In genomic region chr7:140922741-140923345, GRCh38 we compare ENCODE assay signal across 12 cellular contexts. TPM values are rescaled to one million over a fixed set of nuclear protein-coding genes. Genes with fewer than 3 reads are reported as not detected.
DNase-seq lines count a peak whose midpoint lies in the region; ATAC-seq and TF ChIP-seq lines count a peak whose summit lies in the region.
"Had no signal": no experiment of that assay in that cellular context is flagged by ENCODE, and none has a peak within 500 bp of the region (broad histone marks: within the 10 kb centered on the region; RNA-seq: fewer than 3 reads in every experiment).

No MANE protein-coding gene starts in this region.

- H3K4me3 ChIP-seq in BLaER1 (no peak overlapping the region), HUES64 (ENCODE audit: low read length) (peak overlapping the region; percentile 77), dorsolateral prefrontal cortex (peak overlapping the region; percentile 62 to 99 (median 92)), neuron (ENCODE audit: low read length) (peak overlapping the region; percentile 69)

- H3K4me1 ChIP-seq in BLaER1 (peaks cover 26% of the 10 kb centered on the region), HUES64 (ENCODE audit: insufficient read depth, low read length) (peaks cover 7% of the 10 kb centered on the region; the same call in 1 of the 2 replicates), neuron (ENCODE audit: insufficient read depth, low read length) (peaks cover 23% of the 10 kb centered on the region)

- no peak for DNase-seq in dorsolateral prefrontal cortex
- no peak for DNase-seq in stimulated activated naive CD8-positive, alpha-beta T cell treated with anti-CD3 and anti-CD28 coated beads, Interleukin-15, Interleukin-2, amounts not matched to agents 100 U/mL and 50 U/mL, for 24 hours
- DNase-seq in midbrain (lab: John Stamatoyannopoulos, UW) = no peak
- no peak for DNase-seq in anterior cingulate cortex (lab: John Stamatoyannopoulos, UW)
- DNase-seq: NCI-H1417 treated with DMSO at 0.1 percent for 48 hours; nephron progenitor cell; stimulated activated CD4-positive, alpha-beta T cell treated with anti-CD3 and anti-CD28 coated beads, Interleukin-4, amount 100 ng/mL, for 4 hours had no signal

- H3K9me3 ChIP-seq in BLaER1 (peaks cover 14% of the 10 kb centered on the region), HUES64 (ENCODE audit: insufficient read depth, low read depth, low read length) (no peaks in the 10 kb centered on the region), neuron (ENCODE audit: low read length) (peaks cover 3% of the 10 kb centered on the region)
- H3K9me3 ChIP-seq: thoracic aorta had no signal

- peak overlapping the region; percentile 84 for H3K4me2 ChIP-seq in BLaER1

- peaks cover 49% of the 10 kb centered on the region for H4K20me1 ChIP-seq in BLaER1

- TF ChIP-seq CTCF in dorsolateral prefrontal cortex (IDR thresholded peaks at IDR 0.05 in 54 of 56, conservative IDR thresholded peaks at IDR 0.05 in 2 of 56; ENCODE audit: low read depth in 1 of 56, partially characterized antibody in 56 of 56) = no peak

- ATAC-seq in stimulated activated naive CD8-positive, alpha-beta T cell treated with anti-CD3 and anti-CD28 coated beads, Interleukin-15, Interleukin-2, amounts not matched to agents 100 U/mL and 50 U/mL, for 24 hours = no peak
- no peak for ATAC-seq in HG03196 (IDR thresholded peaks at IDR 0.05; ENCODE audit: unreplicated experiment)

- WGBS in HUES64 = 36% methylated on average over 1 of the region's 2 CpGs

- no peak overlapping the region for H2AFZ ChIP-seq in neuron (ENCODE audit: low read depth, low read length)

- no peaks in the 10 kb centered on the region for H3K27me3 ChIP-seq in BLaER1
- no peaks in the 10 kb centered on the region for H3K27me3 ChIP-seq in HUES64 (ENCODE audit: insufficient read depth, low read length)
- no peaks in the 10 kb centered on the region for H3K27me3 ChIP-seq in dorsolateral prefrontal cortex
- H3K27me3 ChIP-seq in neuron (ENCODE audit: insufficient read depth, low read length) = no peaks in the 10 kb centered on the region

- intact Hi-C loops in dorsolateral prefrontal cortex (cut with DNase I) = loop anchor here (5.0 to 10.0 kb wide), 6 partner anchors 108 to 762 kb away; partner anchors contain the start of genes ADCK2 (in 2 of the 2), MKRN1 (in 1 of the 2), NDUFB2 (in 1 of the 2) and TMEM178B (in 1 of the 2)

- H3K27ac ChIP-seq in BLaER1 = no peak overlapping the region
- H3K27ac ChIP-seq in HUES64 (ENCODE audit: low read depth, low read length) = no peak overlapping the region
- peak overlapping the region in 32 of 59 donors; percentile 2 to 100 (median 98) for H3K27ac ChIP-seq in dorsolateral prefrontal cortex

- no peak overlapping the region for H3K9ac ChIP-seq in BLaER1
- no peak overlapping the region for H3K9ac ChIP-seq in HUES64 (ENCODE audit: low read depth, low read length)

- peaks cover 10% of the 10 kb centered on the region for H3K36me3 ChIP-seq in BLaER1
- 0 out of 2 replicates have a peak, but pooled peaks cover 2% of the 10 kb centered on the region for H3K36me3 ChIP-seq in HUES64 (ENCODE audit: insufficient read depth, low read length)
- no peaks in the 10 kb centered on the region for H3K36me3 ChIP-seq in neuron (ENCODE audit: insufficient read depth, low read length)
- H3K36me3 ChIP-seq: thoracic aorta had no signal

RNA-seq across cellular contexts. Expression of gene BRAF, which starts 1.9 kb away (rescaled TPM):
- polyA plus RNA-seq in HUES64 (2013, experiment 1 of 2) = 11.4 TPM
- polyA plus RNA-seq in HUES64 (2013, experiment 2 of 2) = 13.6 TPM
- total RNA-seq in dorsolateral prefrontal cortex = 100 to 1,000 TPM in 25 of 120 experiments, 10 to 100 TPM in 95; 68.5 to 120 (median 91.3) TPM

Comparison
In these comparisons a context has a peak if more than half of its experiments do, and no peak if none do; other contexts are left out.
1. H3K27ac ChIP-seq: peak in dorsolateral prefrontal cortex (32 of 59); none in BLaER1 (single experiment) and HUES64 (single experiment).